In the genomic region with DNA sequence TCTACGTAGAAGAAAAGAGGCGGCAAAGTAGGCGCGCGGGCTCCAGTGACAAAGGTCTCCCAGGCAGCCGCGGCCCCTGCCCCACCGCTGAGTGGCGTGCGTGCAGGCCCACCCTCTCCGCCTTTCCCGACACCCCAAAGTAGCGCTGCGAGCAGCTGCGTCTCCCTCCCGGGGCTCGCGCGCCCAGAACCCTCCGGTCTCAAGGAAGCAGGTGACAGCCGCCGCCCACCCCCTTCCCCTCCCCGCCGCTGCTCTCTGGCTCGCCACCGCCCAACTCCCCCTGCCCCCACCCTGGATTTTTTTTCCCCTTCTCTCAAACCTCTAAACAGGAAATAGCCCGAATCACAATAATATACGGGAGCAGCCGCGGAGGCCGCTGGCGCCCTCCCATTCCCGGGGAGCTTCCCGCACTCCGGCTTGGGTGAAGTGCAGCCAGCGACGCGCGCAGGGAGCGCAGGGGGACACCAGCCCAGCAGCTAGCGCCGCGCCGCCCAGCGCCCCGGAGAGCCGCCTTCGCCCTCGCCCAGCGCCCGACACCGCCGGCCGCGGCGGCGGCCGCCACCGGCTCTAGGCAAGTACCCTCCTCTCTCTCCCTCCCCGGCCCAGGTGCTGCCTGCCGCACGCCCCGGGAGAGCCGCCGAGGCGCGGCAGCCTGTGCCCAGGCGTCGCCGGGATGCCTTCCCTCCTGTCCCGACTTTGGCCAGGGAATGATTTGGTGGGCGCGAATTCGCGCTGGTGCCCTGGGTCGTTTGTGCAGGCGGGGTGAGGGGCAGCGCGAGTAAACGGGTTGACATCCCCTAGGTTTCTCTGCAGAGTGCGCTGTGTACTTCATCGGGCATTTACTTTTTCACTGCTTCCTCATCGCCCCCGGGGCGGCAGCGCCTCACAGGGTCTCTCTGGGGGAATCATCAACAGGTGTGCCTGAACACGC, we compare ENCODE assay signal across 8 cellular contexts.
DNase-seq lines count a peak whose midpoint lies in the region; ATAC-seq lines count a peak whose summit lies in the region.

No MANE protein-coding gene starts in this region.

- H3K9ac ChIP-seq in BLaER1 treated with 17β-estradiol and CSF1 and Interleukin-3, amounts not matched to agents 10 nM and 100 nM: peak overlapping the region; percentile 11 to 81 (median 76); a peak in 21 of 22 replicates

- H3K27ac ChIP-seq in BLaER1 treated with 17β-estradiol and CSF1 and Interleukin-3, amounts not matched to agents 10 nM and 100 nM: peak overlapping the region in 9 of 11 experiments; percentile 36 to 75 (median 69); a peak in 18 of 22 replicates

- H3K4me2 ChIP-seq in BLaER1 treated with 17β-estradiol and CSF1 and Interleukin-3, amounts not matched to agents 10 nM and 100 nM: peak overlapping the region; percentile 86 to 100 (median 99)

- peaks cover 0 to 5% (median 0%) of the 10 kb centered on the region in 11 experiments; a peak in 1 of 22 replicates for H4K20me1 ChIP-seq in BLaER1 treated with 17β-estradiol and CSF1 and Interleukin-3, amounts not matched to agents 10 nM and 100 nM

- peak; percentile 72 for ATAC-seq in GM18909 (IDR thresholded peaks at IDR 0.05; ENCODE audit: poor library complexity, unreplicated experiment)
- ATAC-seq in HG03066 (IDR thresholded peaks at IDR 0.05; ENCODE audit: low read depth, unreplicated experiment): peak; percentile 57
- no peak for ATAC-seq in HG03139 (IDR thresholded peaks at IDR 0.05; ENCODE audit: unreplicated experiment)

- H3K4me1 ChIP-seq in BLaER1 treated with 17β-estradiol and CSF1 and Interleukin-3, amounts not matched to agents 10 nM and 100 nM: peaks cover 6 to 25% (median 20%) of the 10 kb centered on the region in 10 experiments

- H3K27me3 ChIP-seq in BLaER1 treated with 17β-estradiol and CSF1 and Interleukin-3, amounts not matched to agents 10 nM and 100 nM: peaks cover 0 to 25% (median 0%) of the 10 kb centered on the region in 11 experiments; a peak in 5 of 22 replicates

- H3K4me3 ChIP-seq in BLaER1 treated with 17β-estradiol and CSF1 and Interleukin-3, amounts not matched to agents 10 nM and 100 nM: peak overlapping the region; percentile 67 to 84 (median 76)

- peak; percentile 86 for DNase-seq in NCI-H69 (lab: John Stamatoyannopoulos, UW)
- peak; percentile 27 for DNase-seq in activated effector memory CD4-positive, alpha-beta T cell treated with Interleukin-2 at 50 U/mL for 16 hours
- DNase-seq in glomerular visceral epithelial cell (ENCODE audit: extremely low spot score): peak; percentile 52
- peak in 42 of 56 donors; percentile 8 to 81 (median 62) for DNase-seq in nucleus accumbens (lab: John Stamatoyannopoulos, UW)

- H3K9me3 ChIP-seq in BLaER1 treated with 17β-estradiol and CSF1 and Interleukin-3, amounts not matched to agents 10 nM and 100 nM (replicated peaks in 1 of 11): no peaks in the 10 kb centered on the region

- H3K36me3 ChIP-seq in BLaER1 treated with 17β-estradiol and CSF1 and Interleukin-3, amounts not matched to agents 10 nM and 100 nM: no peaks in the 10 kb centered on the region

Comparison
In these comparisons a context has a peak if more than half of its experiments do, and no peak if none do; other contexts are left out.
1. DNase-seq: peak in every context shown above with its lines; median percentile 86 in NCI-H69; 62 in nucleus accumbens; 52 in glomerular visceral epithelial cell; 27 in activated effector memory CD4-positive, alpha-beta T cell treated with Interleukin-2 at 50 U/mL for 16 hours.